Comparison of ENCODE assay signal across 8 cellular contexts in the genomic region with DNA sequence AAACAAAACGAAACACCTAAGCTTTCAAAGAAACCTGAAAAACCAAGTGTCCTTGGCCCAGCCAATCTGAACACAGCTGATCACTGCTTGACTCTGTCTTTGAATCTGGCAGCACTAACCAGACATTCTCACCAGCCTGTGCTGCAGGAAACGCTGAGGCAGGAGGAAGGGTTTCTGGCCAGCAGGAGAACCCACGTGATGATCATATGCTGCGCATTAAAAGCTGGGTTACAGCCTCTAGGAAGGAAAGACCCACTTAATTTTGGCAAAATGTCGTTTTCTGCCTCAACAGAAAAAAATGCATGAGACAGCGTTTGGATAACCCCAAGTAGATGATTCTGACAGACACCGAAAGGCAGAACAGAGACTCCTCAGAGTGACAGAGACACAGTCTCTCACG. TPM values are rescaled to one million over a fixed set of nuclear protein-coding genes. Genes with fewer than 3 reads are reported as not detected.
A peak's percentile ranks its signal among the peaks of the same experiment; 100 is the strongest.
DNase-seq lines count a peak whose midpoint lies in the region; ATAC-seq and TF ChIP-seq lines count a peak whose summit lies in the region.

No MANE protein-coding gene starts in this region.

- POLR2A ChIA-PET in T-cell (lab: Charles Lee) = no interaction called here

- H3K36me3 Mint-ChIP-seq in T-cell = peaks cover 63% of the 10 kb centered on the region
- peaks cover 47% of the 10 kb centered on the region for H3K36me3 Mint-ChIP-seq in osteocyte (ENCODE audit: unreplicated experiment)

- DNase-seq in A172 (ENCODE audit: low spot score) = peak; percentile 83
- DNase-seq in T-cell = peak in 6 of 34 experiments; percentile 3 to 22 (median 12)
- peak; percentile 96 for DNase-seq in fibroblast of gingiva (ENCODE audit: low read depth)
- DNase-seq in osteocyte (ENCODE audit: extremely low spot score, unreplicated experiment) = no peak
- no peak for DNase-seq in DMS79 treated with DMSO at 0.1 percent for 48 hours (lab: John Stamatoyannopoulos, UW)
- no peak for DNase-seq in NCI-H1417 (lab: John Stamatoyannopoulos, UW)
- DNase-seq in H4 (ENCODE audit: low spot score) = no peak

- H3K4me1 Mint-ChIP-seq in T-cell (peaks cover 45 to 65% (median 47%) of the 10 kb centered on the region in 3 donors), osteocyte (ENCODE audit: unreplicated experiment) (peaks cover 94% of the 10 kb centered on the region)

- H3K27me3 Mint-ChIP-seq in T-cell = no peaks in the 10 kb centered on the region
- H3K27me3 Mint-ChIP-seq in osteocyte (ENCODE audit: unreplicated experiment) = no peaks in the 10 kb centered on the region

- CTCF ChIA-PET in T-cell (lab: Charles Lee) = no interaction called here

- peak overlapping the region in 1 of 3 donors; percentile 22 for H3K4me3 Mint-ChIP-seq in T-cell
- peak overlapping the region; percentile 45 for H3K4me3 Mint-ChIP-seq in osteocyte (ENCODE audit: unreplicated experiment)

- ATAC-seq in GM19438 (IDR thresholded peaks at IDR 0.05; ENCODE audit: low read depth, unreplicated experiment) (peak; percentile 87), T-cell (replicated peaks in 1 of 4) (peak; percentile 40 to 83 (median 67))

- H3K27ac Mint-ChIP-seq in T-cell (peak overlapping the region in 1 of 2 donors; percentile 39), osteocyte (ENCODE audit: unreplicated experiment) (peak overlapping the region; percentile 92)

- no peaks in the 10 kb centered on the region for H3K9me3 Mint-ChIP-seq in T-cell
- H3K9me3 Mint-ChIP-seq in osteocyte (ENCODE audit: unreplicated experiment) = no peaks in the 10 kb centered on the region

- peak; percentile 10 for TF ChIP-seq CTCF in osteocyte (IDR thresholded peaks at IDR 0.05)

RNA-seq across cellular contexts. Expression of a gene that starts 9.8 kb away (rescaled TPM):
- 41.6 and 46.4 TPM in 2 replicates for total RNA-seq in A172 (2014; rRNA removed; shearing (Covaris generic))
- total RNA-seq in T-cell = 10 to 100 TPM; 41.1 to 59.6 (median 53.1) TPM
- total RNA-seq in osteocyte = 69.2 and 69.8 TPM in 2 replicates
- total RNA-seq in H4 (2014; rRNA removed; shearing (Covaris generic)) = 12.0 and 12.3 TPM in 2 replicates

Comparison
In these comparisons a context has a peak if more than half of its experiments do, and no peak if none do; other contexts are left out.
1. DNase-seq: peak in A172 (single experiment) and fibroblast of gingiva (single experiment); none in osteocyte (single experiment), DMS79 treated with DMSO at 0.1 percent for 48 hours (single experiment), NCI-H1417 (0 of 3) and H4 (single experiment).